ENCODE assay signal across 1 cellular context in genomic region chr11:133605493-133605892, GRCh38.
TF ChIP-seq lines count a peak whose summit lies in the region.

No MANE protein-coding gene starts in this region.

TF ChIP-seq in GM23338, 12 proteins besides CTCF, POLR2A, EP300 and RAD21 (continued from another document):
- TF ChIP-seq ZNF462 (CRISPR knock-in tag; IDR thresholded peaks at IDR 0.05), result no peak
